Comparison of ENCODE assay signal across 31 cellular contexts in genomic region chr15:98994892-98995291, GRCh38. TPM values are rescaled to one million over a fixed set of nuclear protein-coding genes. Genes with fewer than 3 reads are reported as not detected.
"Had no signal": no experiment of that assay in that cellular context is flagged by ENCODE, and none has a peak within 500 bp of the region (broad histone marks: within the 10 kb centered on the region; RNA-seq: fewer than 3 reads in every experiment).

No MANE protein-coding gene starts in this region.

- H3K9me3 ChIP-seq: suprapubic skin, testis, thoracic aorta, thyroid gland, tibial artery, transverse colon, upper lobe of left lung, upper lobe of right lung, uterus, vagina had no signal

- H3K4me3 ChIP-seq: stomach, suprapubic skin, testis, thoracic aorta, thyroid gland, tibial artery, tibial nerve, transverse colon, upper lobe of left lung, upper lobe of right lung, uterus, vagina had no signal

- H3K36me3 ChIP-seq: stomach, suprapubic skin, thoracic aorta, thyroid gland, tibial artery, tibial nerve, transverse colon, upper lobe of left lung, upper lobe of right lung, uterus, vagina had no signal

- DNase-seq: stimulated activated CD4-positive, alpha-beta T cell treated with anti-CD3 and anti-CD28 coated beads, Interleukin-2, amount 100 ng/mL, for 48 hours; stimulated activated CD4-positive, alpha-beta T cell treated with anti-CD3 and anti-CD28 coated beads, Interleukin-4, amount 100 ng/mL, for 1 hour; stimulated activated CD4-positive, alpha-beta T cell treated with anti-CD3 and anti-CD28 coated beads, Interleukin-4, amount 100 ng/mL, for 24 hours; stimulated activated CD4-positive, alpha-beta T cell treated with anti-CD3 and anti-CD28 coated beads, Interleukin-4, amount 100 ng/mL, for 4 hours; stimulated activated CD8-positive, alpha-beta memory T cell treated with anti-CD3 and anti-CD28 coated beads, Interleukin-4, amount 100 ng/mL, for 48 hours; stimulated activated naive B cell treated with anti-CD40 and anti-IgM and Interleukin-4, amounts not matched to agents 10 μg/mL and 1 μg/mL and 100 μg/mL, for 72 hours; stimulated activated naive CD4-positive, alpha-beta T cell; stimulated activated naive CD4-positive, alpha-beta T cell treated with Interleukin-2 at 50 U/mL for 16 hours; stimulated activated naive CD8-positive, alpha-beta T cell treated with anti-CD3 and anti-CD28 coated beads, Interleukin-15, amount 100 ng/mL, for 72 hours; stimulated activated naive CD8-positive, alpha-beta T cell treated with anti-CD3 and anti-CD28 coated beads, Interleukin-15, Interleukin-2, amounts not matched to agents 100 U/mL and 50 U/mL, for 24 hours; stomach; substantia nigra; testis; thyroid gland; tibial artery; transverse colon; trophoblast cell; upper lobe of left lung; upper lobe of right lung; uterus had no signal

- H3K4me1 ChIP-seq: stomach, suprapubic skin, testis, thyroid gland, tibial artery, tibial nerve, transverse colon, upper lobe of left lung, upper lobe of right lung, uterus, vagina had no signal

- H3K27me3 ChIP-seq: stomach, suprapubic skin, testis, thyroid gland, tibial artery, tibial nerve, transverse colon, upper lobe of left lung, upper lobe of right lung, uterus, vagina had no signal

- FAIRE-seq: urothelium cell line had no signal

- H3K27ac ChIP-seq: stomach, suprapubic skin, testis, thoracic aorta, thyroid gland, tibial artery, tibial nerve, transverse colon, upper lobe of left lung, upper lobe of right lung, uterus, vagina had no signal

- ATAC-seq: stimulated activated effector memory CD8-positive, alpha-beta T cell treated with anti-CD3 and anti-CD28 coated beads, Interleukin-12 subunit alpha, Interleukin-12 subunit beta, amount 100 ng/mL, for 72 hours; stimulated activated memory B cell treated with anti-CD40 and anti-IgM and Interleukin-4, amounts not matched to agents 10 μg/mL and 1 μg/mL and 100 μg/mL, for 72 hours; stimulated activated naive B cell treated with anti-CD40 and anti-IgM and Interleukin-4, amounts not matched to agents 10 μg/mL and 1 μg/mL and 100 μg/mL, for 72 hours; stimulated activated naive CD8-positive, alpha-beta T cell treated with anti-CD3 and anti-CD28 coated beads, Interleukin-15, amount 100 ng/mL, for 72 hours; stimulated activated naive CD8-positive, alpha-beta T cell treated with anti-CD3 and anti-CD28 coated beads, Interleukin-15, Interleukin-2, amounts not matched to agents 100 U/mL and 50 U/mL, for 24 hours; upper lobe of right lung had no signal

RNA-seq across cellular contexts. Expression of gene PGPEP1L, which starts 12.7 kb away (rescaled TPM):
- total RNA-seq: stomach, subcutaneous adipose tissue, suprapubic skin, temporal lobe, thyroid gland, tibial nerve, transverse colon, upper lobe of left lung, upper lobe of right lung, ureter, urinary bladder, vagina had no signal
